In the genomic region with DNA sequence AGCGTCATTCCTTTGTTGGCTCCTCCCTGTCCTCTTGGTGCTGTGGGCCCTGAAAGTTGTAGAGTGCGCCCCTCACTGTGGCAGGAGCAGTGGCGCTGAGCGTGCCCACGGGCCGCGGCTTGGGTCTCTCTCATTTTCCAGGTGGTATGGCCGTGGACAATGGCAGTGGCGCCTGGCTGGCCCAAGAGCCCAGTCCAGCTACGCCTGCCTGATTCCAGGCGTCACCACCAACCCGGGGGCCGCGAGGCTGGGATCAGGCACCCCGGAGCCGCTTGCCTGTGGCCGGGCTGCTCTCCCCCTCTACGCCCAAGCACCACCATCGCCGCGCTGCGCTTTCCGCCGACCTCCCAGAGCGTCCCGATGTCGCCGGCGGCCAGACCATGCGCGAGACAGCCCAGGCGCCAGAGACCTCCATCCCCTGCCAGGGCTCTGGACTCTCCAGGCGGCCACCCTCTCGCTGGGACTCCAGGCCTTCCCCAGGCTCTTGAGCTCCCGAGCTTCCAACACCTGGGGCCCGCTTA, we compare ENCODE assay signal across 8 cellular contexts.
A peak's percentile ranks its signal among the peaks of the same experiment; 100 is the strongest.
DNase-seq lines count a peak whose midpoint lies in the region; ATAC-seq and TF ChIP-seq lines count a peak whose summit lies in the region.
"Not testable (repeated sequence)": the region's sequence is repeated elsewhere in the genome, so short reads cannot be mapped to it uniquely, and the experiment has no call there.

No MANE protein-coding gene starts in this region.

- H3K4me2 ChIP-seq in OCI-LY3 (ENCODE audit: low read length): peak overlapping the region; percentile 90

- H3K27me3 ChIP-seq in ACC112 (ENCODE audit: insufficient read depth, low read length) (peaks cover 25% of the 10 kb centered on the region), mucosa of rectum (ENCODE audit: control insufficient read depth in 2 of 2, insufficient read depth in 2 of 2, low read length in 2 of 2) (peaks cover 11 to 15% of the 10 kb centered on the region in 2 donors)
- H3K27me3 ChIP-seq in OCI-LY3 (ENCODE audit: low read depth, low read length); right cardiac atrium (ENCODE audit: control insufficient read depth, insufficient read depth): not testable (repeated sequence)

- H3K36me3 Mint-ChIP-seq in activated T-cell treated with anti-CD3 and anti-CD28 coated beads, Interleukin-2, amount 50 U/mL, for 24 hours (ENCODE audit: low read depth): not testable (repeated sequence)

- intact Hi-C loops in right cardiac atrium (cut with DNase I): not testable (repeated sequence)

- not testable (repeated sequence) for H3K79me2 ChIP-seq in ACC112 (ENCODE audit: control insufficient read depth, insufficient read depth, low read length, unreplicated experiment)
- peaks cover 18% of the 10 kb centered on the region; the same call in 1 of the 2 replicates for H3K79me2 ChIP-seq in OCI-LY3 (ENCODE audit: low read length)

- peaks cover 35% of the 10 kb centered on the region for H3K4me1 Mint-ChIP-seq in activated T-cell treated with anti-CD3 and anti-CD28 coated beads, Interleukin-2, amount 50 U/mL, for 24 hours (ENCODE audit: low read depth)

- H3K9me3 ChIP-seq in OCI-LY3 (ENCODE audit: insufficient read depth, low read length); right cardiac atrium (ENCODE audit: control insufficient read depth, low read length); mucosa of rectum (ENCODE audit: control insufficient read depth in 2 of 2, low read length in 2 of 2): not testable (repeated sequence)

- not testable (repeated sequence) for H3K27ac Mint-ChIP-seq in activated T-cell treated with anti-CD3 and anti-CD28 coated beads, Interleukin-2, amount 50 U/mL, for 24 hours

- not testable (repeated sequence) for H3K27ac ChIP-seq in ACC112 (ENCODE audit: low read depth, low read length)
- H3K27ac ChIP-seq in OCI-LY3 (ENCODE audit: low read length): peak overlapping the region; percentile 76; the same call in 1 of the 2 replicates
- H3K27ac ChIP-seq in coronary artery: peak overlapping the region in 1 of 2 donors; percentile 75
- peak overlapping the region; percentile 2 for H3K27ac ChIP-seq in right cardiac atrium (ENCODE audit: low read length)
- peak overlapping the region; percentile 29 to 43 for H3K27ac ChIP-seq in mucosa of rectum (ENCODE audit: low read depth in 2 of 2, low read length in 2 of 2)

- peak overlapping the region; percentile 80 for H3K4me3 Mint-ChIP-seq in activated T-cell treated with anti-CD3 and anti-CD28 coated beads, Interleukin-2, amount 50 U/mL, for 24 hours

- H3K9me3 Mint-ChIP-seq in activated T-cell treated with anti-CD3 and anti-CD28 coated beads, Interleukin-2, amount 50 U/mL, for 24 hours: not testable (repeated sequence)

- H3K4me3 ChIP-seq in ACC112 (ENCODE audit: low read depth, low read length) (peak overlapping the region; percentile 72), OCI-LY3 (ENCODE audit: low read length) (peak overlapping the region; percentile 79), coronary artery (peak overlapping the region; percentile 69), right cardiac atrium (ENCODE audit: low read length) (peak overlapping the region; percentile 1), mucosa of rectum (ENCODE audit: low read length in 2 of 2) (peak overlapping the region; percentile 17 to 63)

- not testable (repeated sequence) for H4K20me1 ChIP-seq in OCI-LY3 (ENCODE audit: insufficient read depth, low read length)

- H3K9ac ChIP-seq in OCI-LY3 (ENCODE audit: low read length) (peak overlapping the region; percentile 87), mucosa of rectum (ENCODE audit: low read depth in 1 of 2, low read length in 2 of 2) (peak overlapping the region in 1 of 2 donors; percentile 38)

- peaks cover 50% of the 10 kb centered on the region for H3K27me3 Mint-ChIP-seq in activated T-cell treated with anti-CD3 and anti-CD28 coated beads, Interleukin-2, amount 50 U/mL, for 24 hours

- DNase-seq in activated T-cell treated with anti-CD3 and anti-CD28 coated beads, Interleukin-2, amount 50 U/mL, for 24 hours: peak; percentile 64
- DNase-seq in coronary artery (ENCODE audit: low spot score) (peak; percentile 75), right cardiac atrium (peak; percentile 23 to 83 (median 83))
- peak; percentile 10 for DNase-seq in stimulated activated CD4-positive, alpha-beta T cell treated with anti-CD3 and anti-CD28 coated beads, Interleukin-1b, Interleukin-23, amount 100 ng/mL, for 48 hours

- ATAC-seq in GM19023 (IDR thresholded peaks at IDR 0.05; ENCODE audit: unreplicated experiment): peak; percentile 18
- ATAC-seq in right cardiac atrium: peak; percentile 17 to 25

- H3K36me3 ChIP-seq in ACC112 (ENCODE audit: insufficient read depth, low read length); OCI-LY3 (replicated peaks; ENCODE audit: low read depth, low read length); mucosa of rectum (ENCODE audit: control insufficient read depth in 2 of 2, insufficient read depth in 2 of 2, low read length in 2 of 2): not testable (repeated sequence)

- WGBS in right cardiac atrium: 9% methylated on average over 36 of the region's 36 CpGs

- H2AFZ ChIP-seq in ACC112 (ENCODE audit: low read length, unreplicated experiment); OCI-LY3 (ENCODE audit: low read depth, low read length): not testable (repeated sequence)

- TF ChIP-seq CTCF in OCI-LY3 (IDR thresholded peaks at IDR 0.05; ENCODE audit: low read depth, low read length); coronary artery (IDR thresholded peaks at IDR 0.05): not testable (repeated sequence)

- H3K4me1 ChIP-seq in ACC112 (ENCODE audit: control insufficient read depth, insufficient read depth, low read length, unreplicated experiment); right cardiac atrium (ENCODE audit: control insufficient read depth, insufficient read depth, low read length); mucosa of rectum (ENCODE audit: control insufficient read depth in 2 of 2, insufficient read depth in 2 of 2, low read length in 2 of 2): not testable (repeated sequence)
- peaks cover 19% of the 10 kb centered on the region for H3K4me1 ChIP-seq in OCI-LY3 (ENCODE audit: low read length)

Comparison
In these comparisons a context has a peak if more than half of its experiments do, and no peak if none do; other contexts are left out.
1. H3K4me3 ChIP-seq: peak in every context shown above with its lines; median percentile 79 in OCI-LY3; 72 in ACC112; 69 in coronary artery; 40 in mucosa of rectum; 1 in right cardiac atrium.
2. DNase-seq: peak in every context shown above with its lines; median percentile 83 in right cardiac atrium; 75 in coronary artery; 64 in activated T-cell treated with anti-CD3 and anti-CD28 coated beads, Interleukin-2, amount 50 U/mL, for 24 hours; 10 in stimulated activated CD4-positive, alpha-beta T cell treated with anti-CD3 and anti-CD28 coated beads, Interleukin-1b, Interleukin-23, amount 100 ng/mL, for 48 hours.